20 cellular contexts compared by ENCODE assay signal in genomic region chr9:34087370-34087769, GRCh38. TPM values are rescaled to one million over a fixed set of nuclear protein-coding genes. Genes with fewer than 3 reads are reported as not detected.
A peak's percentile ranks its signal among the peaks of the same experiment; 100 is the strongest.
DNase-seq lines count a peak whose midpoint lies in the region; ATAC-seq, FAIRE-seq and TF ChIP-seq lines count a peak whose summit lies in the region.
"Had no signal": no experiment of that assay in that cellular context is flagged by ENCODE, and none has a peak within 500 bp of the region (broad histone marks: within the 10 kb centered on the region; RNA-seq: fewer than 3 reads in every experiment).

No MANE protein-coding gene starts in this region.

- no peak for DNase-seq in cardiac muscle cell (ENCODE audit: low read depth in 1 of 2, low spot score in 1 of 2)
- no peak for DNase-seq in cardiac septum (ENCODE audit: low spot score)
- DNase-seq in ascending aorta (ENCODE audit: low spot score in 2 of 2): no peak
- no peak for DNase-seq in naive B cell
- no peak for DNase-seq in type B pancreatic cell (ENCODE audit: extremely low spot score, unreplicated experiment)
- DNase-seq in H54 (ENCODE audit: insufficient read length, low spot score): no peak
- DNase-seq in left colon: no peak
- DNase-seq: activated B cell treated with CpG ODN at 0.5 μM for 24 hours; activated CD8-positive, alpha-beta memory T cell treated with anti-CD3 and anti-CD28 coated beads, Interleukin-2, amount 10 ng/mL, durations not matched to agents 7 days and 5 days; activated naive CD4-positive, alpha-beta T cell treated with anti-CD3 and anti-CD28 coated beads, Interleukin-2, amount 10 ng/mL, durations not matched to agents 7 days and 5 days; foreskin fibroblast; H9; lower lobe of right lung; NCI-H2171 treated with DMSO at 0.1 percent for 48 hours; nephron progenitor cell; stimulated activated CD8-positive, alpha-beta memory T cell treated with anti-CD3 and anti-CD28 coated beads, Interleukin-4, amount 100 ng/mL, for 48 hours; T-helper 1 cell had no signal

- H3K4me1 Mint-ChIP-seq in naive B cell (peaks cover 0 to 2% (median 0%) of the 10 kb centered on the region in 3 donors), type B pancreatic cell (ENCODE audit: unreplicated experiment) (no peaks in the 10 kb centered on the region)
- H3K4me1 Mint-ChIP-seq: activated B cell treated with CpG ODN at 0.5 μM for 24 hours, H9, nephron progenitor cell had no signal

- no peak overlapping the region for H3K4me3 ChIP-seq in cardiac muscle cell
- no peak overlapping the region for H3K4me3 ChIP-seq in ascending aorta
- H3K4me3 ChIP-seq: lower lobe of right lung had no signal

- H3K27me3 ChIP-seq in cardiac muscle cell: no peaks in the 10 kb centered on the region
- H3K27me3 ChIP-seq in ascending aorta: no peaks in the 10 kb centered on the region

- ATAC-seq in naive B cell (ENCODE audit: low read depth in 2 of 2) (peak; percentile 47 to 52), HG02884 (IDR thresholded peaks at IDR 0.05; ENCODE audit: unreplicated experiment) (no peak), left colon (no peak)
- ATAC-seq: activated CD8-positive, alpha-beta memory T cell treated with anti-CD3 and anti-CD28 coated beads, Interleukin-2, amount 10 ng/mL, durations not matched to agents 7 days and 5 days had no signal

- H3K9me3 Mint-ChIP-seq in naive B cell (peaks cover 0 to 3% (median 0%) of the 10 kb centered on the region in 7 donors), type B pancreatic cell (no peaks in the 10 kb centered on the region)
- H3K9me3 Mint-ChIP-seq: activated B cell treated with CpG ODN at 0.5 μM for 24 hours; activated naive CD4-positive, alpha-beta T cell treated with anti-CD3 and anti-CD28 coated beads, Interleukin-2, amount 10 ng/mL, durations not matched to agents 7 days and 5 days; H9; nephron progenitor cell had no signal

- H3K27me3 Mint-ChIP-seq in naive B cell (peaks cover 56 to 90% (median 70%) of the 10 kb centered on the region in 3 donors), type B pancreatic cell (no peaks in the 10 kb centered on the region)
- H3K27me3 Mint-ChIP-seq: activated CD8-positive, alpha-beta memory T cell treated with anti-CD3 and anti-CD28 coated beads, Interleukin-2, amount 10 ng/mL, durations not matched to agents 7 days and 5 days; activated naive CD4-positive, alpha-beta T cell treated with anti-CD3 and anti-CD28 coated beads, Interleukin-2, amount 10 ng/mL, durations not matched to agents 7 days and 5 days had no signal

- TF ChIP-seq CTCF in cardiac muscle cell (IDR thresholded peaks at IDR 0.05; ENCODE audit: low read depth, low read length) (no peak), ascending aorta (IDR thresholded peaks at IDR 0.05) (no peak), type B pancreatic cell (conservative IDR thresholded peaks at IDR 0.05) (no peak)

- intact Hi-C loops in cardiac septum (cut with DNase I) (loop anchor here (5.0 kb wide), 1 partner anchor 165 kb away; no protein-coding TSS in a partner anchor), ascending aorta (cut with DNase I) (loop anchor here (5.0 kb wide), 1 partner anchor 40 kb away; the partner anchor contains the start of gene DCAF12), left colon (cut with DNase I, micrococcal nuclease) (no loop called here)

- H3K4me1 ChIP-seq in cardiac muscle cell (ENCODE audit: low read depth): no peaks in the 10 kb centered on the region
- H3K4me1 ChIP-seq in ascending aorta: peaks cover 14 to 23% of the 10 kb centered on the region in 2 donors

- H3K27ac ChIP-seq in cardiac muscle cell (peak overlapping the region; percentile 25), ascending aorta (peak overlapping the region; percentile 81 to 86)
- H3K27ac ChIP-seq: lower lobe of right lung, RWPE1 had no signal

- H3K27ac Mint-ChIP-seq in naive B cell (no peak overlapping the region), type B pancreatic cell (peak overlapping the region; percentile 4)
- H3K27ac Mint-ChIP-seq: activated B cell treated with CpG ODN at 0.5 μM for 24 hours; activated naive CD4-positive, alpha-beta T cell treated with anti-CD3 and anti-CD28 coated beads, Interleukin-2, amount 10 ng/mL, durations not matched to agents 7 days and 5 days; H9 had no signal

- no peaks in the 10 kb centered on the region for H3K36me3 Mint-ChIP-seq in naive B cell
- peaks cover 25% of the 10 kb centered on the region for H3K36me3 Mint-ChIP-seq in type B pancreatic cell

- H3K4me3 Mint-ChIP-seq in naive B cell (no peak overlapping the region), type B pancreatic cell (no peak overlapping the region)
- H3K4me3 Mint-ChIP-seq: activated B cell treated with CpG ODN at 0.5 μM for 24 hours; activated CD8-positive, alpha-beta memory T cell treated with anti-CD3 and anti-CD28 coated beads, Interleukin-2, amount 10 ng/mL, durations not matched to agents 7 days and 5 days; activated naive CD4-positive, alpha-beta T cell treated with anti-CD3 and anti-CD28 coated beads, Interleukin-2, amount 10 ng/mL, durations not matched to agents 7 days and 5 days; H9; nephron progenitor cell had no signal

- H3K9me3 ChIP-seq in cardiac muscle cell (ENCODE audit: low read depth) (no peaks in the 10 kb centered on the region), ascending aorta (no peaks in the 10 kb centered on the region)
- H3K9me3 ChIP-seq: lower lobe of right lung had no signal

- TF ChIP-seq POLR2A in H54 (IDR thresholded peaks at IDR 0.05; ENCODE audit: low read depth, low read length): no peak

- FAIRE-seq in H54 (lab: Jason Lieb, UNC): no peak
- FAIRE-seq: endometrium had no signal

- peaks cover 43% of the 10 kb centered on the region for H3K36me3 ChIP-seq in cardiac muscle cell
- peaks cover 35 to 56% of the 10 kb centered on the region in 2 donors for H3K36me3 ChIP-seq in ascending aorta

RNA-seq across cellular contexts. Expression of gene UBAP2, which starts 38.7 kb away (rescaled TPM):
- total RNA-seq in cardiac muscle cell: 17.2 and 27.2 TPM in 2 replicates
- 29.3 and 32.6 TPM in 2 replicates for polyA plus RNA-seq in cardiac muscle cell
- 21.5 TPM for total RNA-seq in cardiac septum
- 15.8 TPM for total RNA-seq in ascending aorta
- polyA plus RNA-seq in naive B cell (ENCODE audit: low read depth in 6 of 6): 10 to 100 TPM in 1 of 6 donors, 1 to 10 TPM in 5; 4.1 to 11.5 (median 7.7) TPM
- total RNA-seq in type B pancreatic cell (ENCODE audit: low replicate concordance): 50.7 and 55.8 TPM in 2 replicates
- total RNA-seq in left colon: 10 to 100 TPM; 26.6 to 33.3 TPM

RNA-seq across cellular contexts. Expression of gene DCAF12, which starts 39.1 kb away (rescaled TPM):
- total RNA-seq in cardiac muscle cell: 29.7 and 31.7 TPM in 2 replicates
- polyA plus RNA-seq in cardiac muscle cell: 27.1 and 36.0 TPM in 2 replicates
- total RNA-seq in cardiac septum: 15.7 TPM
- 27.5 TPM for total RNA-seq in ascending aorta
- polyA plus RNA-seq in naive B cell (ENCODE audit: low read depth in 6 of 6): 1 to 10 TPM in 2 of 6 donors, under 1 TPM in 3, not detected in 1; 0.39 to 1.1 (median 0.93) TPM
- 42.4 and 45.3 TPM in 2 replicates for total RNA-seq in type B pancreatic cell (ENCODE audit: low replicate concordance)
- total RNA-seq in left colon: 10 to 100 TPM; 36.9 to 40.8 TPM

Comparison
In these comparisons a context has a peak if more than half of its experiments do, and no peak if none do; other contexts are left out.
1. ATAC-seq: peak in naive B cell (2 of 2); none in HG02884 (single experiment) and left colon (single experiment).
2. intact Hi-C loops: an anchor here in cardiac septum (5.0 kb wide) and ascending aorta (5.0 kb wide); none called in left colon.